25 cellular contexts compared by ENCODE assay signal in the genomic region with DNA sequence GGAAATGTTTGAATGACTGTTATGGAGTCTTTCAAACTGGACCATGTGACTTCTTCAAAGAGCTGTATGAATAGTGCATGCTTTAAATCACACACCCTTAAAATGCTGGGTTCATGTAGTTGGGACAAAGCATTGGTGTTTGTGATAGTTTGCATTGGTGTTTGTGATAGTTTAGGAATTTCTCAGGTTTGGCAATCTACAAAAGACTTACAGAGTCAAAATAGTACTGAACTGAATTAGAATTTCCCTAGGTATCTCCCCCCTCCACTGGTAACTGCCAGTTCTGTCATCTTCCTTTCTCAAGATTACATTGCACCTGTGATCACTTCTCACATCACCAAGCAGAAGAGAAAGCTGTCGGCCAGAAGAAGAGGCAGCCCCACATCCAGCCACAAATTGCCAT.
DNase-seq lines count a peak whose midpoint lies in the region; ATAC-seq, FAIRE-seq and TF ChIP-seq lines count a peak whose summit lies in the region.
"Had no signal": no experiment of that assay in that cellular context is flagged by ENCODE, and none has a peak within 500 bp of the region (broad histone marks: within the 10 kb centered on the region; RNA-seq: fewer than 3 reads in every experiment).

No MANE protein-coding gene starts in this region.

- no peaks in the 10 kb centered on the region for H4K20me1 ChIP-seq in H1 (replicated peaks in 1 of 2; ENCODE audit: control insufficient read depth in 1 of 2, insufficient read depth in 2 of 2, low read length in 2 of 2)
- H4K20me1 ChIP-seq in Karpas-422 (ENCODE audit: insufficient read depth, low read depth, low read length) = no peaks in the 10 kb centered on the region
- H4K20me1 ChIP-seq: BLaER1 had no signal

- H3K27ac Mint-ChIP-seq in activated CD8-positive, alpha-beta T cell treated with anti-CD3 and anti-CD28 coated beads for 36 hours = peak overlapping the region; percentile 26
- no peak overlapping the region for H3K27ac Mint-ChIP-seq in activated CD8-positive, alpha-beta T cell treated with anti-CD3 and anti-CD28 coated beads, Interleukin-2, amount 10 ng/mL, durations not matched to agents 7 days and 5 days
- H3K27ac Mint-ChIP-seq in MCF 10A (ENCODE audit: low read depth, unreplicated experiment) = no peak overlapping the region

- TF ChIP-seq POLR2A in H1 (IDR thresholded peaks at IDR 0.05; ENCODE audit: control extremely low read depth in 1 of 2, low read depth in 2 of 2, low read length in 2 of 2) = no peak

- no peak overlapping the region for H4K8ac ChIP-seq in H1 (ENCODE audit: extremely low read depth, insufficient read depth, low read length)

- peaks cover 35% of the 10 kb centered on the region for H3K4me1 Mint-ChIP-seq in activated CD8-positive, alpha-beta T cell treated with anti-CD3 and anti-CD28 coated beads for 36 hours (ENCODE audit: low read depth)
- peaks cover 9% of the 10 kb centered on the region for H3K4me1 Mint-ChIP-seq in activated CD8-positive, alpha-beta T cell treated with anti-CD3 and anti-CD28 coated beads, Interleukin-2, amount 10 ng/mL, durations not matched to agents 7 days and 5 days (ENCODE audit: low read depth)
- H3K4me1 Mint-ChIP-seq in MCF 10A (ENCODE audit: insufficient read depth, unreplicated experiment) = no peaks in the 10 kb centered on the region

- no peaks in the 10 kb centered on the region for H3K27me3 ChIP-seq in H1 (replicated peaks in 1 of 4; ENCODE audit: control insufficient read depth in 3 of 4, extremely low read depth in 1 of 4, insufficient read depth in 3 of 4, low read length in 3 of 4)
- H3K27me3 ChIP-seq in Karpas-422 (ENCODE audit: low read length) = no peaks in the 10 kb centered on the region; the same call in 1 of the 2 replicates
- H3K27me3 ChIP-seq: BLaER1 had no signal

- no peak overlapping the region for H2BK12ac ChIP-seq in H1 (ENCODE audit: low read depth, low read length)

- H2AFZ ChIP-seq in H1 (ENCODE audit: low read length) (0 out of 2 replicates have a peak overlapping the region, but pooled peaks have one; percentile 4), Karpas-422 (ENCODE audit: low read length) (no peak overlapping the region)

- H2BK120ac ChIP-seq in H1 (replicated peaks; ENCODE audit: low read depth, low read length) = no peak overlapping the region

- no peaks in the 10 kb centered on the region for H3K23me2 ChIP-seq in H1 (ENCODE audit: low read depth, low read length)

- WGBS in H1 (ENCODE audit: extremely low coverage in 1 of 2, insufficient coverage in 1 of 2, insufficient read length in 1 of 2, insufficient replicate concordance in 2 of 2, low coverage in 1 of 2, low lambda C conversion rate in 2 of 2, missing lambda C conversion rate in 1 of 2), 2 experiments = 100% methylated on average over 1 of the region's 1 CpG; no CpG with 5 or more reads in 1 of the 2 experiments

- no peak for TF ChIP-seq CTCF in activated CD8-positive, alpha-beta T cell treated with anti-CD3 and anti-CD28 coated beads for 36 hours (IDR thresholded peaks at IDR 0.05)
- TF ChIP-seq CTCF in H1 (IDR thresholded peaks at IDR 0.05; ENCODE audit: control extremely low read depth in 1 of 3, insufficient read depth in 1 of 3, low read depth in 1 of 3, low read length in 3 of 3) (no peak), MCF 10A (IDR thresholded peaks at IDR 0.05; ENCODE audit: unreplicated experiment) (no peak)

- FAIRE-seq in H1 (lab: Jason Lieb, UNC) = no peak
- FAIRE-seq: A204.1, bronchial epithelial cell, D721Med, RCC 7860, small intestine had no signal

- no peak overlapping the region for H3K4me3 Mint-ChIP-seq in activated CD8-positive, alpha-beta T cell treated with anti-CD3 and anti-CD28 coated beads for 36 hours
- H3K4me3 Mint-ChIP-seq in activated CD8-positive, alpha-beta T cell treated with anti-CD3 and anti-CD28 coated beads, Interleukin-2, amount 10 ng/mL, durations not matched to agents 7 days and 5 days = no peak overlapping the region
- H3K4me3 Mint-ChIP-seq in MCF 10A (ENCODE audit: unreplicated experiment) = no peak overlapping the region

- peaks cover 7% of the 10 kb centered on the region for H3K9me3 Mint-ChIP-seq in activated CD8-positive, alpha-beta T cell treated with anti-CD3 and anti-CD28 coated beads for 36 hours
- no peaks in the 10 kb centered on the region for H3K9me3 Mint-ChIP-seq in activated CD8-positive, alpha-beta T cell treated with anti-CD3 and anti-CD28 coated beads, Interleukin-2, amount 10 ng/mL, durations not matched to agents 7 days and 5 days (ENCODE audit: insufficient read depth)
- H3K9me3 Mint-ChIP-seq in MCF 10A (ENCODE audit: unreplicated experiment) = no peaks in the 10 kb centered on the region

- H3K9me2 ChIP-seq in Karpas-422 (replicated peaks; ENCODE audit: insufficient read depth, low read length) = no peaks in the 10 kb centered on the region

- no peak overlapping the region for H3K4me2 ChIP-seq in H1 (ENCODE audit: insufficient read depth in 1 of 2, low read depth in 2 of 2, low read length in 2 of 2)
- H3K4me2 ChIP-seq in Karpas-422 (ENCODE audit: low read depth, low read length, poor library complexity, severe bottlenecking) = no peak overlapping the region
- H3K4me2 ChIP-seq: BLaER1 had no signal

- intact Hi-C loops in activated CD8-positive, alpha-beta T cell treated with anti-CD3 and anti-CD28 coated beads for 36 hours (cut with micrococcal nuclease) = no loop called here
- intact Hi-C loops in MCF 10A (cut with micrococcal nuclease) = no loop called here

- H3K9me3 ChIP-seq in H1 (ENCODE audit: insufficient read depth in 2 of 2, low read depth in 1 of 2, low read length in 1 of 2) = no peaks in the 10 kb centered on the region
- no peaks in the 10 kb centered on the region for H3K9me3 ChIP-seq in Karpas-422 (ENCODE audit: low read length)
- H3K9me3 ChIP-seq: BLaER1, heart left ventricle had no signal

- no peaks in the 10 kb centered on the region for H3K4me1 ChIP-seq in H1 (replicated peaks in 1 of 4; ENCODE audit: control insufficient read depth in 3 of 4, insufficient read depth in 4 of 4, low read length in 3 of 4)
- no peaks in the 10 kb centered on the region for H3K4me1 ChIP-seq in Karpas-422 (ENCODE audit: low read length)
- H3K4me1 ChIP-seq: BLaER1, heart left ventricle had no signal

- no peak overlapping the region for H3K18ac ChIP-seq in H1 (ENCODE audit: extremely low read depth, low read length)

- H3K27me3 Mint-ChIP-seq in activated CD8-positive, alpha-beta T cell treated with anti-CD3 and anti-CD28 coated beads for 36 hours = no peaks in the 10 kb centered on the region
- H3K27me3 Mint-ChIP-seq in activated CD8-positive, alpha-beta T cell treated with anti-CD3 and anti-CD28 coated beads, Interleukin-2, amount 10 ng/mL, durations not matched to agents 7 days and 5 days (ENCODE audit: low read depth) = no peaks in the 10 kb centered on the region
- H3K27me3 Mint-ChIP-seq in MCF 10A (ENCODE audit: insufficient read depth, unreplicated experiment) = no peaks in the 10 kb centered on the region

- no peaks in the 10 kb centered on the region for H3K36me3 Mint-ChIP-seq in activated CD8-positive, alpha-beta T cell treated with anti-CD3 and anti-CD28 coated beads for 36 hours (ENCODE audit: low read depth)
- H3K36me3 Mint-ChIP-seq in activated CD8-positive, alpha-beta T cell treated with anti-CD3 and anti-CD28 coated beads, Interleukin-2, amount 10 ng/mL, durations not matched to agents 7 days and 5 days (ENCODE audit: low read depth) = peaks cover 3% of the 10 kb centered on the region
- H3K36me3 Mint-ChIP-seq in MCF 10A (ENCODE audit: insufficient read depth, unreplicated experiment) = no peaks in the 10 kb centered on the region

- no peaks in the 10 kb centered on the region for H3K36me3 ChIP-seq in H1 (ENCODE audit: control insufficient read depth in 2 of 4, insufficient read depth in 4 of 4, low read length in 3 of 4)
- H3K36me3 ChIP-seq in Karpas-422 (ENCODE audit: insufficient read depth, low read length) = no peaks in the 10 kb centered on the region
- H3K36me3 ChIP-seq: BLaER1, heart left ventricle had no signal

- H2BK5ac ChIP-seq in H1 (ENCODE audit: low read depth, low read length) = no peak overlapping the region

- no peak overlapping the region for H3K4me3 ChIP-seq in H1 (ENCODE audit: extremely low read depth in 1 of 4, insufficient read depth in 2 of 4, low read depth in 3 of 4, low read length in 4 of 4)
- no peak overlapping the region for H3K4me3 ChIP-seq in Karpas-422 (ENCODE audit: low read length)
- H3K4me3 ChIP-seq: BLaER1, heart left ventricle had no signal

- no peak overlapping the region for H3K56ac ChIP-seq in H1 (replicated peaks; ENCODE audit: insufficient read length, low read depth, low read length)

- CTCF ChIA-PET in activated CD8-positive, alpha-beta T cell treated with anti-CD3 and anti-CD28 coated beads for 36 hours (lab: Charles Lee) = no interaction called here
- CTCF ChIA-PET in activated CD8-positive, alpha-beta T cell treated with anti-CD3 and anti-CD28 coated beads, Interleukin-2, amount 10 ng/mL, durations not matched to agents 7 days and 5 days (lab: Charles Lee) = no interaction called here
- CTCF ChIA-PET in H1 (lab: Charles Lee; ENCODE audit: partially characterized antibody) = no interaction called here
- CTCF ChIA-PET in MCF 10A (lab: Yijun Ruan, JAX) = no interaction called here

- no peak overlapping the region for H3K23ac ChIP-seq in H1 (ENCODE audit: insufficient read length)

- H2BK15ac ChIP-seq in H1 (ENCODE audit: low read length) = no peak overlapping the region

- no peak overlapping the region for H3K14ac ChIP-seq in H1 (ENCODE audit: insufficient read length)

- no peak for TF ChIP-seq EP300 in H1 (IDR thresholded peaks at IDR 0.05; ENCODE audit: borderline replicate concordance in 1 of 2, low read depth in 2 of 2, low read length in 2 of 2)

- peak; percentile 70 for ATAC-seq in activated CD8-positive, alpha-beta T cell treated with anti-CD3 and anti-CD28 coated beads for 36 hours
- ATAC-seq in activated CD8-positive, alpha-beta T cell treated with anti-CD3 and anti-CD28 coated beads, Interleukin-2, amount 10 ng/mL, durations not matched to agents 7 days and 5 days = no peak
- peak; percentile 72 for ATAC-seq in GM19351 (IDR thresholded peaks at IDR 0.05; ENCODE audit: unreplicated experiment)
- ATAC-seq in HG03558 (IDR thresholded peaks at IDR 0.05; ENCODE audit: extremely low read depth, unreplicated experiment) = peak; percentile 45
- ATAC-seq: heart left ventricle, SK-N-SH treated with all-trans-retinoic acid at 6 μM for 48 hours had no signal

- H3K79me2 ChIP-seq in H1 (ENCODE audit: control insufficient read depth in 1 of 2, insufficient read depth in 2 of 2, low read length in 2 of 2) (no peaks in the 10 kb centered on the region), Karpas-422 (ENCODE audit: low read length) (no peaks in the 10 kb centered on the region)

- no peak overlapping the region for H2AK5ac ChIP-seq in H1 (ENCODE audit: low read depth, low read length)

- H2BK20ac ChIP-seq in H1 (ENCODE audit: low read length) = no peak overlapping the region

- H4K91ac ChIP-seq in H1 (replicated peaks; ENCODE audit: insufficient read length, low read length) = no peak overlapping the region

- H3K79me1 ChIP-seq in H1 (ENCODE audit: low read depth, low read length) = no peaks in the 10 kb centered on the region

- no peak for DNase-seq in activated CD8-positive, alpha-beta T cell treated with anti-CD3 and anti-CD28 coated beads for 36 hours
- no peak for DNase-seq in activated CD8-positive, alpha-beta T cell treated with anti-CD3 and anti-CD28 coated beads, Interleukin-2, amount 10 ng/mL, durations not matched to agents 7 days and 5 days
- DNase-seq in H1 (ENCODE audit: low read depth in 1 of 2, low spot score in 2 of 2) (no peak), MCF 10A (ENCODE audit: unreplicated experiment) (no peak), Karpas-422 (no peak)
- DNase-seq in stimulated activated CD4-positive, alpha-beta T cell treated with anti-CD3 and anti-CD28 coated beads, Interleukin-2, amount 100 ng/mL, for 24 hours = no peak
- DNase-seq: activated CD4-positive, CD25-positive, alpha-beta regulatory T cell treated with anti-CD3 and anti-CD28 coated beads, Interleukin-2, amount 50 U/mL, for 72 hours; cortex of kidney; heart left ventricle; IMR-90; NCI-H1694 treated with DMSO at 0.1 percent for 48 hours; NCI-H446; small intestine; stimulated activated CD4-positive, alpha-beta T cell treated with anti-CD3 and anti-CD28 coated beads, Interleukin-4, amount 100 ng/mL, for 4 hours; substantia nigra; T1000 had no signal

- POLR2A ChIA-PET in activated CD8-positive, alpha-beta T cell treated with anti-CD3 and anti-CD28 coated beads for 36 hours (lab: Charles Lee) = interaction anchor here (0.6 to 1.0 kb wide), 2 partner anchors 16 to 79 kb away, joined by 4 read pairs; no protein-coding TSS in a partner anchor
- POLR2A ChIA-PET in activated CD8-positive, alpha-beta T cell treated with anti-CD3 and anti-CD28 coated beads, Interleukin-2, amount 10 ng/mL, durations not matched to agents 7 days and 5 days (lab: Charles Lee) = no interaction called here
- POLR2A ChIA-PET in H1 (lab: Charles Lee; ENCODE audit: partially characterized antibody) (no interaction called here), MCF 10A (lab: Yijun Ruan, JAX) (no interaction called here)

- BruUV-seq in MCF 10A (replicated peaks; lab: Mats Ljungman, UMichigan) = no TSS peak

- H3K9ac ChIP-seq in H1 (replicated peaks in 1 of 4; ENCODE audit: extremely low read depth in 1 of 4, low read depth in 3 of 4, low read length in 3 of 4) (no peak overlapping the region), Karpas-422 (ENCODE audit: low read length) (no peak overlapping the region)
- H3K9ac ChIP-seq: BLaER1 had no signal

- H4K5ac ChIP-seq in H1 (ENCODE audit: insufficient read length, low read depth, low read length) = no peak overlapping the region

- TF ChIP-seq RAD21 in H1 (IDR thresholded peaks at IDR 0.05 in 1 of 2, conservative IDR thresholded peaks at IDR 0.05 in 1 of 2; ENCODE audit: low read depth in 2 of 2, low read length in 2 of 2) = no peak

- H3K4ac ChIP-seq in H1 (replicated peaks; ENCODE audit: insufficient read length, low read depth, low read length) = no peak overlapping the region

- H3K27ac ChIP-seq in H1 (ENCODE audit: low read depth, low read length) (no peak overlapping the region), Karpas-422 (ENCODE audit: low read length) (no peak overlapping the region)
- H3K27ac ChIP-seq: BLaER1, heart left ventricle, HL-60 had no signal
